Comparison of ENCODE assay signal across 25 cellular contexts in the genomic region with DNA sequence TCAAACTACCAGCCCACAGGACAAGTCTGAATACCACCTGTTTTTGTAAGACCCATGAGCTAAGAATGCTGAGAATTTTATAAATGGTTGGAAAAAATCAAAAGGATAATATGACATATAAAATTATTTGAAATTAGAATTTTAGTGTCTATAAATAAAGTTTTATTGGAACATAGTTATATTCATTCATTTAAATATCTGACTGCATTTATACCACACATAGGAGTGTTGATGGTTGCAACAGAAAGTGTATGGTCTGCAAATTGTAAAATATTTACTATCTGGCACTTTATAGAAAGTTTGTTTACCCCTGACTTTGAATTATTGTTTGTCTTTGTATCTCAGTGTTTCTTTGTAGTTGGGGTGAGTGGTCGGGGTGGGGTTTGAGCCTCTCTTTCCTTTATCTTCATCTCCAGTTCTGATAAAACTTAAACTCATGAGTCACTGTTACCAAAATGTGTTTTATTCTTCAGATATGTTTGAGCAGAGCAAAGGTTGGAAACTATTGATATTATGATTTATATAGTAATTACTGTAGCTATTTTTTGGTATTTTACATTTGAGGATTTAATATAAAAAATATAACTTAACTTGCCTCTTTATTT.
"Had no signal": no experiment of that assay in that cellular context is flagged by ENCODE, and none has a peak within 500 bp of the region (broad histone marks: within the 10 kb centered on the region; RNA-seq: fewer than 3 reads in every experiment).

No MANE protein-coding gene starts in this region.

- H3K4me1 Mint-ChIP-seq: brain had no signal

- H3K4me3 Mint-ChIP-seq: activated CD4-positive, alpha-beta memory T cell treated with anti-CD3 and anti-CD28 coated beads, Interleukin-2, amount 10 ng/mL, durations not matched to agents 7 days and 5 days; activated CD4-positive, alpha-beta T cell treated with anti-CD3 and anti-CD28 coated beads for 36 hours; activated naive CD8-positive, alpha-beta T cell; brain had no signal

- H3K36me3 ChIP-seq: cardiac muscle cell, SJCRH30 had no signal

- ATAC-seq: activated CD4-positive, alpha-beta T cell treated with anti-CD3 and anti-CD28 coated beads for 36 hours had no signal

- H3K27ac Mint-ChIP-seq: activated CD4-positive, alpha-beta memory T cell treated with anti-CD3 and anti-CD28 coated beads, Interleukin-2, amount 10 ng/mL, durations not matched to agents 7 days and 5 days; activated CD4-positive, alpha-beta T cell treated with anti-CD3 and anti-CD28 coated beads for 36 hours; activated naive CD8-positive, alpha-beta T cell; brain had no signal

- H3K27me3 ChIP-seq: cardiac muscle cell, Peyer's patch, SJCRH30 had no signal

- H3K9me2 ChIP-seq: SK-N-SH had no signal

- H3K27me3 Mint-ChIP-seq: activated CD4-positive, alpha-beta memory T cell treated with anti-CD3 and anti-CD28 coated beads, Interleukin-2, amount 10 ng/mL, durations not matched to agents 7 days and 5 days; activated CD4-positive, alpha-beta T cell treated with anti-CD3 and anti-CD28 coated beads for 36 hours; activated naive CD8-positive, alpha-beta T cell; brain had no signal

- H3K4me2 ChIP-seq: KMS-11, SK-N-SH had no signal

- H3K4me3 ChIP-seq: cardiac muscle cell, Peyer's patch, SJCRH30 had no signal

- H3K9me3 ChIP-seq: Peyer's patch, SJCRH30, SK-N-SH had no signal

- H3K27ac ChIP-seq: cardiac muscle cell, KMS-11, Peyer's patch, RWPE1, SJCRH30 had no signal

- H3K4me1 ChIP-seq: Peyer's patch, SJCRH30 had no signal

- FAIRE-seq: astrocyte had no signal

- DNase-seq: activated CD4-positive, alpha-beta memory T cell treated with anti-CD3 and anti-CD28 coated beads, Interleukin-2, amount 10 ng/mL, durations not matched to agents 7 days and 5 days; activated CD4-positive, alpha-beta T cell treated with anti-CD3 and anti-CD28 coated beads for 36 hours; activated CD4-positive, alpha-beta T cell treated with anti-CD3 and anti-CD28 coated beads, Interleukin-2, amount 50 U/mL, for 1 hour; activated CD8-positive, alpha-beta memory T cell treated with anti-CD3 and anti-CD28 coated beads, Interleukin-2, amount 50 U/mL, for 48 hours; activated naive CD4-positive, alpha-beta T cell; activated T-cell treated with anti-CD3 and anti-CD28 coated beads, Interleukin-2, amount 50 U/mL, for 1 hour; amygdala; NCI-H1092; NCI-H1417; NCI-H1694; NCI-H2029; NCI-H345; NCI-H510A; NCI-H526 treated with DMSO at 0.1 percent for 48 hours; NCI-H82; Peyer's patch; Right ventricle myocardium superior; SJCRH30; SK-N-SH had no signal

- H3K9me3 Mint-ChIP-seq: activated CD4-positive, alpha-beta memory T cell treated with anti-CD3 and anti-CD28 coated beads, Interleukin-2, amount 10 ng/mL, durations not matched to agents 7 days and 5 days had no signal
